8 cellular contexts compared by ENCODE assay signal in the genomic region with DNA sequence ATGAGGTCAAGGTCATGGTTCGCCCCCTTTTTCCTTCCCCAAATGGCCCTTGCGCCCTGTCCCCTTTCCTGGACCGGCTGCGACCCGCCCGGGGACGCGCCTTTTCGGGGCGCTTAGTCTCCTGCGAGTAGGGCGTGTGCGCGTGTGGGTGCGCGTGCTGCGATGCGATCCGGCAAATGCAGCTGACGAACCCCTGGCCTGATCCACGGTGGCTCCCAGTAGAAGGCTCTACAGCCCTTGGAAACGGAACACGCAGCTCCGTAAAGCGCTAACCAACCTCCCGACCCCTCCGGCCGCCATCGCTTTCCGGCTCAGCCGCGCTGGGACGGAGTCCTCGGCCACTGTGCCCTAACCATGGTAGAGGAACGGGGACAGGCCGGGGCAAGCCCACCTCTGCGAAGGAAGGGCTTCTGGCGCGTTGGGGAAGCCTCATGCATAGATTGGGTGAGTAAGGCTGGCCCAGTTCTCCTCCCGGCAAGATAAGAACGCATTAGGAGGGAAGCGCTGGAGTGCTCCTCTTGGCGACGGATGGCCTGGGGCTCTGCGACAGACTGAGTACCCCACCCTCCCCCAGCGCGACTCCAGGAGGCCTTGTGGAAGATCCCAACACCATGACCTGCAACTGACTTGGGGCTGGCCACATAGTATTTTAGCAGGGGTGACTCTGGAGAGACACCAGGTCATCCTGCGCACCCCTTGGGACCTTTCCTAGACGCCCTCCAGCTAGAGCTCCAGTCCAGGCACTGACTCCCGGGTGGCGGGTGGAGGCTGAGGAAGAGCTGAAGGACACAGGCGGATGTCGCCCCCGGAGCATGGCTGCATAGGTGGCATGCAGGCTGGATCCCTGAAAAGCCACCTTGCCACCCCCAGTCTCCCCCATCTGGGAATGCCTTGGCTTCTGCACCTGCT. TPM values are rescaled to one million over a fixed set of nuclear protein-coding genes. Genes with fewer than 3 reads are reported as not detected.
DNase-seq lines count a peak whose midpoint lies in the region; ATAC-seq, FAIRE-seq and TF ChIP-seq lines count a peak whose summit lies in the region.

No MANE protein-coding gene starts in this region.

- H3K4me1 ChIP-seq in SJCRH30 = peaks cover 3% of the 10 kb centered on the region; the same call in 1 of the 2 replicates
- H3K4me1 ChIP-seq in pancreas = no peaks in the 10 kb centered on the region

- TF ChIP-seq CTCF in fibroblast of mammary gland (conservative IDR thresholded peaks at IDR 0.05; ENCODE audit: control insufficient read depth, insufficient read depth, low read depth, low read length) = no peak
- no peak for TF ChIP-seq CTCF in pancreas (IDR thresholded peaks at IDR 0.05)

- H3K9me3 ChIP-seq in SJCRH30 (replicated peaks) (no peaks in the 10 kb centered on the region), pancreas (no peaks in the 10 kb centered on the region)

- DNase-seq in DMS53 treated with DMSO at 0.1 percent for 48 hours (lab: John Stamatoyannopoulos, UW; ENCODE audit: unreplicated experiment) (peak; percentile 20), SJCRH30 (no peak), fibroblast of mammary gland (ENCODE audit: low read depth) (peak; percentile 21), pancreas (peak in 1 of 6 donors; percentile 62), SW480 (ENCODE audit: low spot score) (no peak), OCI-M2 (lab: John Stamatoyannopoulos, UW; ENCODE audit: unreplicated experiment) (no peak), putamen (ENCODE audit: low spot score) (no peak)

- H3K36me3 ChIP-seq in SJCRH30 (no peaks in the 10 kb centered on the region), pancreas (no peaks in the 10 kb centered on the region)

- no peak for FAIRE-seq in pancreas (lab: Jason Lieb, UNC)

- no peak overlapping the region for H3K27ac ChIP-seq in SJCRH30
- H3K27ac ChIP-seq in pancreas = no peak overlapping the region

- no peaks in the 10 kb centered on the region for H3K27me3 ChIP-seq in SJCRH30
- peaks cover 0 to 8% (median 0%) of the 10 kb centered on the region in 4 donors for H3K27me3 ChIP-seq in pancreas

- ATAC-seq in pancreas (peak in 3 of 4 donors; percentile 6 to 27 (median 25)), HG03469 (IDR thresholded peaks at IDR 0.05; ENCODE audit: unreplicated experiment) (no peak)

- WGBS in pancreas, 2 donors = 24% methylated on average over 54 of the region's 54 CpGs

- H3K4me3 ChIP-seq in SJCRH30 = peak overlapping the region; percentile 87
- peak overlapping the region; percentile 64 for H3K4me3 ChIP-seq in fibroblast of mammary gland (ENCODE audit: control insufficient read depth, low read depth, low read length)
- peak overlapping the region; percentile 43 to 86 (median 76) for H3K4me3 ChIP-seq in pancreas

- intact Hi-C loops in pancreas (cut with DNase I) = no loop called here

RNA-seq across cellular contexts. Expression of a gene that starts 1.1 kb away (rescaled TPM):
- 12.1 and 16.4 TPM in 2 replicates for total RNA-seq in SJCRH30 (2014; rRNA removed; shearing (Covaris generic))
- under 1 TPM; 0.14 to 0.87 (median 0.42) TPM for total RNA-seq in pancreas
- 1 to 10 TPM in 1 of 2 donors, under 1 TPM in 1; 0.87 to 1.1 TPM for polyA plus RNA-seq in pancreas

RNA-seq across cellular contexts. Expression of a gene that starts 30.8 kb away (rescaled TPM):
- total RNA-seq in SJCRH30 (2014; rRNA removed; shearing (Covaris generic)) = 46.4 and 46.5 TPM in 2 replicates
- total RNA-seq in pancreas = 10 to 100 TPM; 14.2 to 29.9 (median 23.1) TPM
- 100 to 1,000 TPM in 1 of 2 donors, 10 to 100 TPM in 1; 90.4 to 111 TPM for polyA plus RNA-seq in pancreas

RNA-seq across cellular contexts. Expression of a gene that starts 35.6 kb away (rescaled TPM):
- total RNA-seq in SJCRH30 (2014; rRNA removed; shearing (Covaris generic)) = 15.5 and 16.4 TPM in 2 replicates
- 10 to 100 TPM; 42.0 to 52.8 (median 48.1) TPM for total RNA-seq in pancreas
- polyA plus RNA-seq in pancreas = 10 to 100 TPM; 46.1 to 50.0 TPM

Comparison
In these comparisons a context has a peak if more than half of its experiments do, and no peak if none do; other contexts are left out.
1. DNase-seq: peak in DMS53 treated with DMSO at 0.1 percent for 48 hours (single experiment) and fibroblast of mammary gland (single experiment); none in SJCRH30 (0 of 2), SW480 (single experiment), OCI-M2 (single experiment) and putamen (single experiment).
2. Peak in every context shown above with its lines, with median percentiles within 50 percentile points of each other: H3K4me3 ChIP-seq.